Comparison of ENCODE assay signal across 9 cellular contexts in genomic region chr7:100626055-100626454, GRCh38. TPM values are rescaled to one million over a fixed set of nuclear protein-coding genes. Genes with fewer than 3 reads are reported as not detected.
DNase-seq lines count a peak whose midpoint lies in the region; ATAC-seq and TF ChIP-seq lines count a peak whose summit lies in the region.
"Had no signal": no experiment of that assay in that cellular context is flagged by ENCODE, and none has a peak within 500 bp of the region (broad histone marks: within the 10 kb centered on the region; RNA-seq: fewer than 3 reads in every experiment).

No MANE protein-coding gene starts in this region.

- H3K27me3 ChIP-seq in BLaER1 = no peaks in the 10 kb centered on the region
- H3K27me3 ChIP-seq in neural cell (ENCODE audit: insufficient read depth, low read depth, low read length) = no peaks in the 10 kb centered on the region

- peak overlapping the region; percentile 53 for H3K4me3 Mint-ChIP-seq in MCF 10A (ENCODE audit: unreplicated experiment)

- H4K20me1 ChIP-seq in BLaER1 (no peaks in the 10 kb centered on the region), neural cell (ENCODE audit: insufficient read depth) (no peaks in the 10 kb centered on the region)

- H3F3A ChIP-seq in neural cell (ENCODE audit: insufficient read depth, low read length, poor library complexity, severe bottlenecking) = no peaks in the 10 kb centered on the region

- no peaks in the 10 kb centered on the region for H3K79me2 ChIP-seq in neural cell (replicated peaks; ENCODE audit: insufficient read depth, low read length)

- H3K4me3 ChIP-seq in BLaER1 (peak overlapping the region; percentile 69), neural cell (ENCODE audit: low read length) (peak overlapping the region; percentile 59)
- peak overlapping the region; percentile 57 for H3K4me3 ChIP-seq in Jurkat, Clone E6-1 (ENCODE audit: low read length)

- no TSS peak for BruUV-seq in MCF 10A (replicated peaks; lab: Mats Ljungman, UMichigan)

- H3K27ac Mint-ChIP-seq in MCF 10A (ENCODE audit: low read depth, unreplicated experiment) = no peak overlapping the region

- peaks cover 47% of the 10 kb centered on the region for H3K4me1 ChIP-seq in BLaER1

- H3K27ac ChIP-seq in BLaER1 (no peak overlapping the region), neural cell (ENCODE audit: low read length) (no peak overlapping the region)

- no peak for TF ChIP-seq EP300 in neural cell (conservative IDR thresholded peaks at IDR 0.05; ENCODE audit: poor library complexity, severe bottlenecking)

- POLR2A ChIA-PET in MCF 10A (lab: Yijun Ruan, JAX) = interaction anchor here (0.7 to 2.6 kb wide), 5 partner anchors 14 to 530 kb away, joined by 3 to 7 read pairs (median 4); partner anchors contain the start of genes FBXO24, GNB2, LRCH4 and MOSPD3

- H2AFZ ChIP-seq in neural cell (ENCODE audit: low read depth, low read length) = no peak overlapping the region

- H3K9me3 ChIP-seq in BLaER1 (no peaks in the 10 kb centered on the region), neural cell (ENCODE audit: low read length) (no peaks in the 10 kb centered on the region)

- ATAC-seq in GM19023 (IDR thresholded peaks at IDR 0.05; ENCODE audit: unreplicated experiment) (no peak), HG03342 (IDR thresholded peaks at IDR 0.05; ENCODE audit: unreplicated experiment) (no peak)

- no peaks in the 10 kb centered on the region for H3K36me3 Mint-ChIP-seq in MCF 10A (ENCODE audit: insufficient read depth, unreplicated experiment)

- DNase-seq in Jurkat, Clone E6-1 (ENCODE audit: low read depth, low spot score) = no peak
- DNase-seq in MCF 10A (ENCODE audit: unreplicated experiment) (no peak), Ammon's horn (ENCODE audit: low spot score) (no peak), NCI-H2227 (lab: John Stamatoyannopoulos, UW; ENCODE audit: unreplicated experiment) (no peak)

- no peak overlapping the region for H3K9ac ChIP-seq in BLaER1
- no peak overlapping the region for H3K9ac ChIP-seq in neural cell (ENCODE audit: low read length)

- H3K36me3 ChIP-seq in BLaER1 (peaks cover 43% of the 10 kb centered on the region), neural cell (ENCODE audit: insufficient read depth, low read length) (no peaks in the 10 kb centered on the region)

- no peaks in the 10 kb centered on the region for H3K9me3 Mint-ChIP-seq in MCF 10A (ENCODE audit: unreplicated experiment)

- TF ChIP-seq CTCF in MCF 10A (IDR thresholded peaks at IDR 0.05; ENCODE audit: unreplicated experiment) (no peak), neural cell (IDR thresholded peaks at IDR 0.05; ENCODE audit: poor library complexity, severe bottlenecking) (no peak)

- CTCF ChIA-PET in MCF 10A (lab: Yijun Ruan, JAX) = interaction anchor here (0.5 to 1.1 kb wide), 4 partner anchors 34 to 173 kb away, joined by 3 read pairs; no protein-coding TSS in a partner anchor

- H3K4me1 Mint-ChIP-seq in MCF 10A (ENCODE audit: insufficient read depth, unreplicated experiment) = peaks cover 6% of the 10 kb centered on the region

- H3K9me2 ChIP-seq in neural cell (ENCODE audit: insufficient read depth, low read length) = no peaks in the 10 kb centered on the region

- no peak for TF ChIP-seq RAD21 in neural cell (conservative IDR thresholded peaks at IDR 0.05)

- peak overlapping the region; percentile 99 for H3K4me2 ChIP-seq in BLaER1
- H3K4me2 ChIP-seq in neural cell (ENCODE audit: low read length) = no peak overlapping the region

- intact Hi-C loops in MCF 10A (cut with micrococcal nuclease) = loop anchor here (5.0 kb wide), 1 partner anchor 46 kb away; the partner anchor contains the start of gene GNB2

- H3K27me3 Mint-ChIP-seq in MCF 10A (ENCODE audit: insufficient read depth, unreplicated experiment) = no peaks in the 10 kb centered on the region

TF ChIP-seq in neural cell, 6 proteins besides CTCF, POLR2A, EP300 and RAD21:
- TF ChIP-seq EZH2 (IDR thresholded peaks at IDR 0.05; ENCODE audit: borderline replicate concordance, insufficient read depth, low read length, poor library complexity, severe bottlenecking) (no peak), REST (IDR thresholded peaks at IDR 0.05; ENCODE audit: borderline replicate concordance) (no peak), TAF1 (IDR thresholded peaks at IDR 0.05; ENCODE audit: low read depth) (no peak), SMC3 (conservative IDR thresholded peaks at IDR 0.05; ENCODE audit: poor library complexity) (no peak), POLR2AphosphoS5 (IDR thresholded peaks at IDR 0.05) (no peak)
TF ChIP-seq in neural cell: peak in this region for 0.

RNA-seq across cellular contexts. Expression of gene MOSPD3, which starts 13.7 kb away (rescaled TPM):
- 28.9 TPM for polyA plus RNA-seq in Jurkat, Clone E6-1 (2012; ENCODE audit: insufficient read depth, insufficient read length)
- 5.2 and 7.4 TPM in 2 replicates for total RNA-seq in MCF 10A (2022)
- polyA plus RNA-seq in neural cell = 26.5 and 27.9 TPM in 2 replicates
- 14.4 and 19.1 TPM in 2 replicates for polyA minus RNA-seq in neural cell

RNA-seq across cellular contexts. Expression of gene TFR2, which starts 15.3 kb away (rescaled TPM):
- 16.2 TPM for polyA plus RNA-seq in Jurkat, Clone E6-1 (2012; ENCODE audit: insufficient read depth, insufficient read length)
- not detected in 2 replicates for total RNA-seq in MCF 10A (2022)
- 21.0 and 23.5 TPM in 2 replicates for polyA plus RNA-seq in neural cell
- 4.9 and 6.7 TPM in 2 replicates for polyA minus RNA-seq in neural cell

RNA-seq across cellular contexts. Expression of gene PCOLCE, which starts 23.9 kb away (rescaled TPM):
- 51.4 TPM for polyA plus RNA-seq in Jurkat, Clone E6-1 (2012; ENCODE audit: insufficient read depth, insufficient read length)
- 2.0 and 3.6 TPM in 2 replicates for total RNA-seq in MCF 10A (2022)
- polyA plus RNA-seq in neural cell = 0.48 and 2.0 TPM in 2 replicates
- 1.2 TPM in 1 of 2 replicates, not detected in the other for polyA minus RNA-seq in neural cell

RNA-seq across cellular contexts. Expression of gene ACTL6B, which starts 30.2 kb away (rescaled TPM):
- polyA plus RNA-seq in Jurkat, Clone E6-1 (2012; ENCODE audit: insufficient read depth, insufficient read length) = not detected
- not detected in 2 replicates for total RNA-seq in MCF 10A (2022)
- polyA plus RNA-seq in neural cell = 339 and 389 TPM in 2 replicates
- 163 and 172 TPM in 2 replicates for polyA minus RNA-seq in neural cell
- total RNA-seq: M059J had no signal

RNA-seq across cellular contexts. Expression of gene FBXO24, which starts 39.9 kb away (rescaled TPM):
- polyA plus RNA-seq in Jurkat, Clone E6-1 (2012; ENCODE audit: insufficient read depth, insufficient read length) = 1.6 TPM
- total RNA-seq in MCF 10A (2022) = 0.37 and 1.1 TPM in 2 replicates
- 0.52 and 1.5 TPM in 2 replicates for polyA plus RNA-seq in neural cell
- polyA minus RNA-seq in neural cell = 0.69 and 0.73 TPM in 2 replicates
